ENCODE assay signal across 9 cellular contexts in genomic region chr11:70650075-70650909, GRCh38.
DNase-seq lines count a peak whose midpoint lies in the region; ATAC-seq lines count a peak whose summit lies in the region.
"Had no signal": no experiment of that assay in that cellular context is flagged by ENCODE, and none has a peak within 500 bp of the region (broad histone marks: within the 10 kb centered on the region; RNA-seq: fewer than 3 reads in every experiment).

No MANE protein-coding gene starts in this region.

- no peaks in the 10 kb centered on the region for H3K36me3 Mint-ChIP-seq in stimulated activated memory B cell treated with anti-CD40 and anti-IgM and Interleukin-4, amounts not matched to agents 10 μg/mL and 1 μg/mL and 100 μg/mL, for 72 hours
- H3K36me3 Mint-ChIP-seq: naive B cell had no signal

- no peak overlapping the region for H3K27ac Mint-ChIP-seq in stimulated activated memory B cell treated with anti-CD40 and anti-IgM and Interleukin-4, amounts not matched to agents 10 μg/mL and 1 μg/mL and 100 μg/mL, for 72 hours
- H3K27ac Mint-ChIP-seq: naive B cell had no signal

- peak; percentile 77 for DNase-seq in DMS 273 (lab: John Stamatoyannopoulos, UW; ENCODE audit: unreplicated experiment)
- DNase-seq in DMS 273 treated with DMSO at 0.1 percent for 48 hours (lab: John Stamatoyannopoulos, UW): no peak
- DNase-seq in NOMO-1 treated with dmso at 0.1 percent for 144 hours (lab: John Stamatoyannopoulos, UW; ENCODE audit: unreplicated experiment): peak; percentile 3
- peak; percentile 93 for DNase-seq in astrocyte of the hippocampus (ENCODE audit: low read depth, low spot score)
- peak in 1 of 2 donors; percentile 77 for DNase-seq in left colon
- no peak for DNase-seq in inferior parietal cortex (ENCODE audit: extremely low spot score)
- no peak for DNase-seq in GF-D8 (lab: John Stamatoyannopoulos, UW)
- DNase-seq: naive B cell had no signal

- ATAC-seq in left colon: peak; percentile 97
- ATAC-seq in stimulated activated memory B cell treated with anti-CD40 and anti-IgM and Interleukin-4, amounts not matched to agents 10 μg/mL and 1 μg/mL and 100 μg/mL, for 72 hours: peak; percentile 55

- H3K4me1 Mint-ChIP-seq in stimulated activated memory B cell treated with anti-CD40 and anti-IgM and Interleukin-4, amounts not matched to agents 10 μg/mL and 1 μg/mL and 100 μg/mL, for 72 hours: no peaks in the 10 kb centered on the region
- H3K4me1 Mint-ChIP-seq: naive B cell had no signal

- H3K4me3 Mint-ChIP-seq in stimulated activated memory B cell treated with anti-CD40 and anti-IgM and Interleukin-4, amounts not matched to agents 10 μg/mL and 1 μg/mL and 100 μg/mL, for 72 hours: no peak overlapping the region
- H3K4me3 Mint-ChIP-seq: naive B cell had no signal

- peaks cover 20% of the 10 kb centered on the region for H3K27me3 Mint-ChIP-seq in stimulated activated memory B cell treated with anti-CD40 and anti-IgM and Interleukin-4, amounts not matched to agents 10 μg/mL and 1 μg/mL and 100 μg/mL, for 72 hours

- peaks cover 3% of the 10 kb centered on the region for H3K9me3 Mint-ChIP-seq in stimulated activated memory B cell treated with anti-CD40 and anti-IgM and Interleukin-4, amounts not matched to agents 10 μg/mL and 1 μg/mL and 100 μg/mL, for 72 hours

- intact Hi-C loops in left colon (cut with DNase I, micrococcal nuclease): no loop called here

Comparison
In these comparisons a context has a peak if more than half of its experiments do, and no peak if none do; other contexts are left out.
1. DNase-seq: peak in DMS 273 (single experiment), NOMO-1 treated with dmso at 0.1 percent for 144 hours (single experiment) and astrocyte of the hippocampus (single experiment); none in DMS 273 treated with DMSO at 0.1 percent for 48 hours (single experiment), inferior parietal cortex (single experiment) and GF-D8 (single experiment).